In the genomic region with DNA sequence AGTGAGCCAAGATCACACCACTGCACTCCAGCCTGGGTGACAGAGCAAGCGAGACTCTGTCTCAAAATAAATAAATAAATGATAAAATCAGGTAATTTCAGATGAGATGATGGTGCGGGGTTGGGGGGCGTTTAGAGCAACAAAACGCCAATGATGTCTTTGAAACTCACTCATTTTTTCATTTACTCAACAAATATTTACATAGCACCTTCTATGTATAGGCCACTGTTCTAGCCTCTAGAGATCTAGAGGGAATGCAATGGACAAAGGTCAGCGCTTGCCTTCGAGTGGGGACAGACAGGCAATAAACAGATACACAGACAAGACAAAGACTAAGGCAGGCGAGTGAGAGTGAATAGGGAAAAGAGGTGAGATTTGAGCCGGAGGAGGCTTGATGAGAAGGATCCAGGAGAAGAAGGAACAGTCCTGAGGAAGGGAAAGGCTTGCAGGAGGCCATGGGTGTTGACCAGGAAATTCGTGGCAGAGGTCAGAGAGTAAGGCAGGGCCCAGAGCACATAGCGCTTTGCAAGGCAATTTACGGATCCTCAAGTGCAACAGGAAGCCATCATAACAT, we compare ENCODE assay signal across 28 cellular contexts. TPM values are rescaled to one million over a fixed set of nuclear protein-coding genes. Genes with fewer than 3 reads are reported as not detected.
"Had no signal": no experiment of that assay in that cellular context is flagged by ENCODE, and none has a peak within 500 bp of the region (broad histone marks: within the 10 kb centered on the region; RNA-seq: fewer than 3 reads in every experiment).

No MANE protein-coding gene starts in this region.

- H3K4me2 ChIP-seq: smooth muscle cell had no signal

- DNase-seq: activated CD4-positive, alpha-beta T cell treated with anti-CD3 and anti-CD28 coated beads, Interleukin-2, amount 10 ng/mL, durations not matched to agents 24 days and 14 days; activated gamma-delta T cell treated with Interleukin-2 at 50 U/mL for 16 hours; activated T-cell treated with anti-CD3 and anti-CD28 coated beads, Interleukin-2, amount 50 U/mL, for 1 hour; adrenal gland; brain microvascular endothelial cell; dorsolateral prefrontal cortex; effector memory CD8-positive, alpha-beta T cell; foreskin melanocyte; glutamatergic neuron; hypothalamus; naive thymus-derived CD4-positive, alpha-beta T cell; occipital lobe; stimulated activated CD4-positive, alpha-beta T cell treated with anti-CD3 and anti-CD28 coated beads, Interleukin-15, amount 100 ng/mL, for 24 hours; testis; upper lobe of left lung had no signal

- H3K27me3 ChIP-seq: adrenal gland, ascending aorta, brain microvascular endothelial cell, dorsolateral prefrontal cortex, testis, upper lobe of left lung had no signal

- H3K4me3 ChIP-seq: adrenal gland, ascending aorta, dorsolateral prefrontal cortex, smooth muscle cell, testis, upper lobe of left lung had no signal

- H3K9me3 ChIP-seq: adrenal gland, ascending aorta, testis, upper lobe of left lung had no signal

- FAIRE-seq: colon, endothelial cell of umbilical vein had no signal

- H3K27ac ChIP-seq: adrenal gland, ascending aorta, brain microvascular endothelial cell, dorsolateral prefrontal cortex, testis, upper lobe of left lung, VCaP had no signal

- H3K36me3 ChIP-seq: adrenal gland, ascending aorta, brain microvascular endothelial cell, upper lobe of left lung had no signal

- ATAC-seq: activated CD4-positive, CD25-positive, alpha-beta regulatory T cell treated with anti-CD3 and anti-CD28 coated beads, Interleukin-2, amount 50 U/mL, for 24 hours; effector memory CD8-positive, alpha-beta T cell; esophagus mucosa; naive thymus-derived CD4-positive, alpha-beta T cell; sciatic nerve; stimulated activated memory B cell treated with anti-CD40 and anti-IgM and Interleukin-4, amounts not matched to agents 10 μg/mL and 1 μg/mL and 100 μg/mL, for 72 hours had no signal

RNA-seq across cellular contexts. Expression of gene ALDH3A1, which starts 14.1 kb away (rescaled TPM):
- total RNA-seq: activated CD4-positive, alpha-beta T cell treated with anti-CD3 and anti-CD28 coated beads, Interleukin-2, amount 10 ng/mL, durations not matched to agents 24 days and 14 days; neural crest cell; T-helper 2 cell treated with Interferon-gamma antibody and Interleukin-4, amounts not matched to agents 100 ng/mL and 5 ng/mL, for 36 hours had no signal
- polyA plus RNA-seq: naive thymus-derived CD4-positive, alpha-beta T cell; smooth muscle cell had no signal

RNA-seq across cellular contexts. Expression of gene SLC47A2, which starts 17.7 kb away (rescaled TPM):
- total RNA-seq: activated CD4-positive, alpha-beta T cell treated with anti-CD3 and anti-CD28 coated beads, Interleukin-2, amount 10 ng/mL, durations not matched to agents 24 days and 14 days; ascending aorta; endothelial cell of umbilical vein; liver; mucosa of gallbladder; naive thymus-derived CD4-positive, alpha-beta T cell; neural crest cell; sciatic nerve; smooth muscle cell; T-helper 2 cell treated with Interferon-gamma antibody and Interleukin-4, amounts not matched to agents 100 ng/mL and 5 ng/mL, for 36 hours had no signal
- polyA plus RNA-seq: endothelial cell of umbilical vein; naive thymus-derived CD4-positive, alpha-beta T cell; smooth muscle cell had no signal
